In the genomic region with DNA sequence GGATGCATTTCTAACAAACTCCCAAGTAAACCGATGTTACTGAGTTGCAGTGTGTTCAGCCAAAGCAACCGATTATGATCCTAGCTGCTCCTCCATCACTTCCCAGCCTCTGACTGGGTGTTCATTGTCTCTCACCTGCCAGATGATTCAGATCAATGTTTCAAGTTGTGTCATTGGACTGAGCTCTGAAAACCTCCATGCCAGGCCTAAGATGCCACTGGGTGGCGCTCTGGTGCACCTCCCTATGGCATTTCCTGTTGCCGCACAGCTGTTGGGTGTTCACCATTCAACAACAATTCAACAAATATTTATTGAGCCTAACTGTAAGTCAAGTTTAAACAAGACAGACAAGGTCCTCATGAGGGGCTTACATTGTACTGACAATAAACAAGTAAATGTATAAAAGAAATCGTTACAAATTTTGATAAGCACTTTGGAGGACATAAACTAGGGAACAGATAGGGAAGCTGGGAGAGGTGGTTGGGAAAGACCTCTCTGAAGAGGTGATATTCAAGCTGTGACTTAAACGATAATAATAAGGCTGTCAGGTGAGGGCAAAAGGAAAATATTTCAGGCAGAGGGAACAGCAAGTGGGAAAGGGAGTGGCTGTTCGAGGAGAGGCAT, we compare ENCODE assay signal across 7 cellular contexts.
DNase-seq lines count a peak whose midpoint lies in the region; ATAC-seq and TF ChIP-seq lines count a peak whose summit lies in the region.

No MANE protein-coding gene starts in this region.

- peak; percentile 78 for TF ChIP-seq CTCF in astrocyte of the spinal cord (IDR thresholded peaks at IDR 0.05; ENCODE audit: low read depth, low read length)

- ATAC-seq in GM18502 (IDR thresholded peaks at IDR 0.05; ENCODE audit: poor library complexity, unreplicated experiment), result peak; percentile 55
- no peak for ATAC-seq in HG02840 (IDR thresholded peaks at IDR 0.05; ENCODE audit: low FRiP score, unreplicated experiment)

- in situ Hi-C loops in astrocyte of the spinal cord (cut with HindIII; ENCODE audit: low sequenced_read_pairs), result no loop called here

- H3K4me3 ChIP-seq in astrocyte of the spinal cord (ENCODE audit: low read depth, low read length), result no peak overlapping the region

- DNase-seq in HS-27A (ENCODE audit: low read depth), result peak; percentile 24
- peak; percentile 16 for DNase-seq in T-helper 22 cell (ENCODE audit: low read depth)
- DNase-seq in astrocyte of the spinal cord (ENCODE audit: low read depth, low spot score), result peak; percentile 30
- peak; percentile 5 for DNase-seq in kidney glomerular epithelial cell (lab: John Stamatoyannopoulos, UW)
- DNase-seq in stimulated activated CD8-positive, alpha-beta memory T cell treated with anti-CD3 and anti-CD28 coated beads, Interleukin-15, amount 100 ng/mL, for 24 hours (ENCODE audit: low read depth), result peak; percentile 40
